9 cellular contexts compared by ENCODE assay signal in genomic region chr3:111547645-111548044, GRCh38. TPM values are rescaled to one million over a fixed set of nuclear protein-coding genes. Genes with fewer than 3 reads are reported as not detected.
DNase-seq lines count a peak whose midpoint lies in the region; ATAC-seq, FAIRE-seq and TF ChIP-seq lines count a peak whose summit lies in the region.
"Had no signal": no experiment of that assay in that cellular context is flagged by ENCODE, and none has a peak within 500 bp of the region (broad histone marks: within the 10 kb centered on the region; RNA-seq: fewer than 3 reads in every experiment).

No MANE protein-coding gene starts in this region.

- no peaks in the 10 kb centered on the region for H3K9me3 Mint-ChIP-seq in activated CD8-positive, alpha-beta T cell treated with anti-CD3 and anti-CD28 coated beads for 36 hours

- intact Hi-C loops in activated CD8-positive, alpha-beta T cell treated with anti-CD3 and anti-CD28 coated beads for 36 hours (cut with micrococcal nuclease) = loop anchor here (2.0 to 10.0 kb wide), 6 partner anchors 35 to 1743 kb away; partner anchors contain the start of gene ZBED2
- intact Hi-C loops in ascending aorta (cut with DNase I) = no loop called here

- no peak for TF ChIP-seq CTCF in activated CD8-positive, alpha-beta T cell treated with anti-CD3 and anti-CD28 coated beads for 36 hours (IDR thresholded peaks at IDR 0.05)
- no peak for TF ChIP-seq CTCF in ascending aorta (IDR thresholded peaks at IDR 0.05)
- TF ChIP-seq CTCF in tibial nerve (IDR thresholded peaks at IDR 0.05) = no peak

- H3K4me1 Mint-ChIP-seq in activated CD8-positive, alpha-beta T cell treated with anti-CD3 and anti-CD28 coated beads for 36 hours (ENCODE audit: low read depth) = peaks cover 41% of the 10 kb centered on the region

- ATAC-seq in GM19438 (IDR thresholded peaks at IDR 0.05; ENCODE audit: low read depth, unreplicated experiment) (peak; percentile 76), HG03354 (IDR thresholded peaks at IDR 0.05; ENCODE audit: poor library complexity, severe bottlenecking, unreplicated experiment) (peak; percentile 85)
- peak; percentile 66 for ATAC-seq in activated CD8-positive, alpha-beta T cell treated with anti-CD3 and anti-CD28 coated beads for 36 hours

- peaks cover 71 to 96% (median 85%) of the 10 kb centered on the region in 10 experiments for H3K4me1 ChIP-seq in BLaER1 treated with 17β-estradiol and CSF1 and Interleukin-3, amounts not matched to agents 10 nM and 100 nM
- H3K4me1 ChIP-seq in ascending aorta (no peaks in the 10 kb centered on the region), tibial nerve (no peaks in the 10 kb centered on the region)

- no peak overlapping the region for H3K27ac Mint-ChIP-seq in activated CD8-positive, alpha-beta T cell treated with anti-CD3 and anti-CD28 coated beads for 36 hours

- no peak for TF ChIP-seq EP300 in tibial nerve (IDR thresholded peaks at IDR 0.05)

- H3K36me3 ChIP-seq in BLaER1 treated with 17β-estradiol and CSF1 and Interleukin-3, amounts not matched to agents 10 nM and 100 nM = peaks cover 0 to 29% (median 12%) of the 10 kb centered on the region in 11 experiments; a peak in 13 of 22 replicates
- H3K36me3 ChIP-seq in ascending aorta (no peaks in the 10 kb centered on the region), tibial nerve (no peaks in the 10 kb centered on the region)

- no peak for TF ChIP-seq POLR2A in tibial nerve (IDR thresholded peaks at IDR 0.05)

- no peaks in the 10 kb centered on the region for H3K27me3 Mint-ChIP-seq in activated CD8-positive, alpha-beta T cell treated with anti-CD3 and anti-CD28 coated beads for 36 hours

- peaks cover 44% of the 10 kb centered on the region for H3K36me3 Mint-ChIP-seq in activated CD8-positive, alpha-beta T cell treated with anti-CD3 and anti-CD28 coated beads for 36 hours (ENCODE audit: low read depth)

- CTCF ChIA-PET in activated CD8-positive, alpha-beta T cell treated with anti-CD3 and anti-CD28 coated beads for 36 hours (lab: Charles Lee) = interaction anchor here (0.9 to 7.2 kb wide), 11 partner anchors 8 to 233 kb away, joined by 3 to 54 read pairs (median 4); no protein-coding TSS in a partner anchor

- H3K9me3 ChIP-seq in BLaER1 treated with 17β-estradiol and CSF1 and Interleukin-3, amounts not matched to agents 10 nM and 100 nM (replicated peaks in 1 of 11) = peaks cover 0 to 16% (median 12%) of the 10 kb centered on the region in 11 experiments; a peak in 16 of 22 replicates
- H3K9me3 ChIP-seq in ascending aorta (no peaks in the 10 kb centered on the region), tibial nerve (no peaks in the 10 kb centered on the region)

- no peaks in the 10 kb centered on the region for H3K27me3 ChIP-seq in BLaER1 treated with 17β-estradiol and CSF1 and Interleukin-3, amounts not matched to agents 10 nM and 100 nM
- H3K27me3 ChIP-seq in ascending aorta (no peaks in the 10 kb centered on the region), tibial nerve (no peaks in the 10 kb centered on the region)

- POLR2A ChIA-PET in activated CD8-positive, alpha-beta T cell treated with anti-CD3 and anti-CD28 coated beads for 36 hours (lab: Charles Lee) = interaction anchor here (0.8 to 4.1 kb wide), 10 partner anchors 17 to 435 kb away, joined by 3 to 24 read pairs (median 9); partner anchors contain the start of genes ABHD10 and ZBED2

- no peak for FAIRE-seq in frontal cortex (lab: Jason Lieb, UNC)

- peak overlapping the region; percentile 38 to 86 (median 77); a peak in 21 of 22 replicates for H3K27ac ChIP-seq in BLaER1 treated with 17β-estradiol and CSF1 and Interleukin-3, amounts not matched to agents 10 nM and 100 nM
- H3K27ac ChIP-seq in ascending aorta (no peak overlapping the region), tibial nerve (no peak overlapping the region)

- peak overlapping the region; percentile 72 to 96 (median 86) for H3K4me2 ChIP-seq in BLaER1 treated with 17β-estradiol and CSF1 and Interleukin-3, amounts not matched to agents 10 nM and 100 nM

- peak; percentile 80 for DNase-seq in activated CD8-positive, alpha-beta T cell treated with anti-CD3 and anti-CD28 coated beads for 36 hours
- DNase-seq in frontal cortex (ENCODE audit: low spot score in 2 of 2) (no peak), superior temporal gyrus (ENCODE audit: extremely low spot score) (no peak), ascending aorta (ENCODE audit: low spot score in 2 of 2) (no peak), tibial nerve (ENCODE audit: low spot score in 2 of 2) (no peak)
- DNase-seq: islet precursor cell had no signal

- peak overlapping the region in 10 of 11 experiments; percentile 31 to 75 (median 65); a peak in 19 of 22 replicates for H3K9ac ChIP-seq in BLaER1 treated with 17β-estradiol and CSF1 and Interleukin-3, amounts not matched to agents 10 nM and 100 nM

- H4K20me1 ChIP-seq in BLaER1 treated with 17β-estradiol and CSF1 and Interleukin-3, amounts not matched to agents 10 nM and 100 nM = no peaks in the 10 kb centered on the region

- H3K4me3 ChIP-seq in BLaER1 treated with 17β-estradiol and CSF1 and Interleukin-3, amounts not matched to agents 10 nM and 100 nM = peak overlapping the region in 9 of 10 experiments; percentile 23 to 50 (median 40); a peak in 15 of 20 replicates
- no peak overlapping the region for H3K4me3 ChIP-seq in ascending aorta
- no peak overlapping the region for H3K4me3 ChIP-seq in tibial nerve

- H3K4me3 Mint-ChIP-seq in activated CD8-positive, alpha-beta T cell treated with anti-CD3 and anti-CD28 coated beads for 36 hours = no peak overlapping the region

- 77 to 82% methylated on average over 4 of the region's 4 CpGs for WGBS in tibial nerve, 2 donors

RNA-seq across cellular contexts. Expression of gene CD96, which starts 5.6 kb away (rescaled TPM):
- total RNA-seq in activated CD8-positive, alpha-beta T cell treated with anti-CD3 and anti-CD28 coated beads for 36 hours = 100 to 1,000 TPM; 142 to 147 TPM
- not detected for total RNA-seq in frontal cortex
- 0.32 TPM for total RNA-seq in ascending aorta
- 1 to 10 TPM in 1 of 4 donors, under 1 TPM in 3; under 0.01 to 3.3 (median 0.64) TPM for total RNA-seq in tibial nerve

RNA-seq across cellular contexts. Expression of gene ZBED2, which starts 47.5 kb away (rescaled TPM):
- total RNA-seq in activated CD8-positive, alpha-beta T cell treated with anti-CD3 and anti-CD28 coated beads for 36 hours = 100 to 1,000 TPM; 226 to 235 TPM
- total RNA-seq in frontal cortex (not detected), ascending aorta (1.4 TPM), tibial nerve (not detected)

Comparison
In these comparisons a context has a peak if more than half of its experiments do, and no peak if none do; other contexts are left out.
1. H3K27ac ChIP-seq: peak in BLaER1 treated with 17β-estradiol and CSF1 and Interleukin-3, amounts not matched to agents 10 nM and 100 nM (11 of 11); none in ascending aorta (0 of 2) and tibial nerve (0 of 4).
2. H3K4me3 ChIP-seq: peak in BLaER1 treated with 17β-estradiol and CSF1 and Interleukin-3, amounts not matched to agents 10 nM and 100 nM (9 of 10); none in ascending aorta (0 of 2) and tibial nerve (0 of 4).
3. RNA of gene CD96, which starts 5.6 kb away (total RNA-seq): 142 to 147 TPM in activated CD8-positive, alpha-beta T cell treated with anti-CD3 and anti-CD28 coated beads for 36 hours; under 0.01 to 3.3 TPM in tibial nerve, 0.32 TPM in ascending aorta (single experiment) and not detected in frontal cortex (single experiment); every median in the first group is over 10 times any median in the second.
4. RNA of gene ZBED2, which starts 47.5 kb away (total RNA-seq): 226 to 235 TPM in activated CD8-positive, alpha-beta T cell treated with anti-CD3 and anti-CD28 coated beads for 36 hours; 1.4 TPM in ascending aorta (single experiment), not detected in frontal cortex (single experiment) and not detected in tibial nerve; every median in the first group is over 10 times any median in the second.
5. Peak in every context shown above with its lines, with median percentiles within 50 percentile points of each other: ATAC-seq.